In genomic region chr5:155953335-155953734, GRCh38 we compare ENCODE assay signal across 1 cellular context.
TF ChIP-seq lines count a peak whose summit lies in the region.

No MANE protein-coding gene starts in this region.

TF ChIP-seq in GM12878, 131 proteins besides CTCF, POLR2A, EP300 and RAD21 (continued from another document):
- no peak for TF ChIP-seq NRF1 (conservative IDR thresholded peaks at IDR 0.05; ENCODE audit: low read depth, low read length)
TF ChIP-seq in GM12878: peak in this region for 0.
